Comparison of ENCODE assay signal across 9 cellular contexts in genomic region chr20:36094497-36094896, GRCh38.
DNase-seq lines count a peak whose midpoint lies in the region; ATAC-seq and TF ChIP-seq lines count a peak whose summit lies in the region.
"Had no signal": no experiment of that assay in that cellular context is flagged by ENCODE, and none has a peak within 500 bp of the region (broad histone marks: within the 10 kb centered on the region; RNA-seq: fewer than 3 reads in every experiment).

No MANE protein-coding gene starts in this region.

- H3K27me3 ChIP-seq in OCI-LY3 (ENCODE audit: low read depth, low read length) (peaks cover 19% of the 10 kb centered on the region), endodermal cell (ENCODE audit: control insufficient read depth, insufficient read depth, low read length, poor library complexity, severe bottlenecking) (peaks cover 46% of the 10 kb centered on the region), mesenchymal stem cell (ENCODE audit: control insufficient read depth in 1 of 2, insufficient read depth in 1 of 2, low read length in 2 of 2) (peaks cover 14 to 17% of the 10 kb centered on the region in 2 experiments), thoracic aorta (replicated peaks; ENCODE audit: insufficient read depth) (no peaks in the 10 kb centered on the region)

- H2AFZ ChIP-seq in OCI-LY3 (ENCODE audit: low read depth, low read length), result no peak overlapping the region
- H2AFZ ChIP-seq in mesenchymal stem cell (ENCODE audit: low read depth, low read length), result no peak overlapping the region

- H3K9ac ChIP-seq in OCI-LY3 (ENCODE audit: low read length) (0 out of 2 replicates have a peak overlapping the region, but pooled peaks have one; percentile 72), endodermal cell (ENCODE audit: extremely low read depth, low read length, poor library complexity, severe bottlenecking) (no peak overlapping the region), mesenchymal stem cell (ENCODE audit: low read length) (peak overlapping the region; percentile 73)

- no peak for ATAC-seq in thoracic aorta (ENCODE audit: insufficient number of reproducible peaks, low FRiP score, low read depth)

- H3K36me3 ChIP-seq in OCI-LY3 (replicated peaks; ENCODE audit: low read depth, low read length) (no peaks in the 10 kb centered on the region), endodermal cell (ENCODE audit: control insufficient read depth, insufficient read depth, low read length) (no peaks in the 10 kb centered on the region), mesenchymal stem cell (ENCODE audit: control insufficient read depth in 1 of 2, insufficient read depth in 2 of 2, low read depth in 1 of 2, low read length in 2 of 2) (no peaks in the 10 kb centered on the region), thoracic aorta (no peaks in the 10 kb centered on the region)

- H3K79me2 ChIP-seq in OCI-LY3 (ENCODE audit: low read length), result no peaks in the 10 kb centered on the region

- peaks cover 85% of the 10 kb centered on the region for H3K27me3 Mint-ChIP-seq in endodermal cell (ENCODE audit: insufficient read depth)

- 59 to 68% methylated on average over 6 of the region's 6 CpGs for WGBS in endodermal cell (ENCODE audit: insufficient coverage in 1 of 2, insufficient read length in 1 of 2), 2 experiments
- 52% methylated on average over 6 of the region's 6 CpGs for WGBS in mesenchymal stem cell

- no peak overlapping the region for H3K27ac Mint-ChIP-seq in endodermal cell

- H2BK5ac ChIP-seq in mesenchymal stem cell (ENCODE audit: low read depth, low read length, poor library complexity, severe bottlenecking), result no peak overlapping the region

- H3K4me1 Mint-ChIP-seq in endodermal cell, result peaks cover 40% of the 10 kb centered on the region

- H3K4me2 ChIP-seq in OCI-LY3 (ENCODE audit: low read length), result peak overlapping the region; percentile 96
- no peak overlapping the region for H3K4me2 ChIP-seq in mesenchymal stem cell (ENCODE audit: low read length, poor library complexity, severe bottlenecking)

- no peak for TF ChIP-seq CTCF in OCI-LY3 (IDR thresholded peaks at IDR 0.05; ENCODE audit: low read depth, low read length)
- TF ChIP-seq CTCF in endodermal cell (conservative IDR thresholded peaks at IDR 0.05), result no peak
- TF ChIP-seq CTCF in thoracic aorta (IDR thresholded peaks at IDR 0.05), result no peak

- no peak overlapping the region for H3K23ac ChIP-seq in mesenchymal stem cell (ENCODE audit: low read length in 2 of 2)

- no peaks in the 10 kb centered on the region for H3K9me3 Mint-ChIP-seq in endodermal cell

- no peaks in the 10 kb centered on the region for H4K20me1 ChIP-seq in OCI-LY3 (ENCODE audit: insufficient read depth, low read length)

- peak; percentile 64 for DNase-seq in endodermal cell
- DNase-seq in mesenchymal stem cell, result no peak
- DNase-seq in thoracic aorta (ENCODE audit: low spot score), result no peak
- DNase-seq in stimulated activated CD4-positive, alpha-beta T cell treated with anti-CD3 and anti-CD28 coated beads, Interleukin-2, amount 100 ng/mL, for 24 hours, result no peak
- no peak for DNase-seq in cerebellar nuclear complex (lab: John Stamatoyannopoulos, UW)
- no peak for DNase-seq in DMS153 treated with DMSO at 0.1 percent for 48 hours (lab: John Stamatoyannopoulos, UW; ENCODE audit: unreplicated experiment)
- DNase-seq: NCI-H2081; stimulated activated CD8-positive, alpha-beta memory T cell treated with anti-CD3 and anti-CD28 coated beads, Interleukin-4, amount 100 ng/mL, for 48 hours had no signal

- no peak overlapping the region for H3K14ac ChIP-seq in mesenchymal stem cell (ENCODE audit: low read length in 2 of 2)

- no peak overlapping the region for H2AK5ac ChIP-seq in mesenchymal stem cell (ENCODE audit: low read length, severe bottlenecking)

- H3K4ac ChIP-seq in mesenchymal stem cell (ENCODE audit: low read depth in 1 of 2, low read length in 2 of 2), result no peak overlapping the region

- no peak overlapping the region for H2BK12ac ChIP-seq in mesenchymal stem cell (ENCODE audit: low read length in 2 of 2)

- H2BK120ac ChIP-seq in mesenchymal stem cell (ENCODE audit: low read depth, low read length), result no peak overlapping the region

- peak overlapping the region; percentile 71 for H3K4me3 Mint-ChIP-seq in endodermal cell

- H3K4me3 ChIP-seq in OCI-LY3 (ENCODE audit: low read length) (peak overlapping the region; percentile 88; the same call in 1 of the 2 replicates), endodermal cell (ENCODE audit: low read length) (no peak overlapping the region), mesenchymal stem cell (ENCODE audit: insufficient read depth in 1 of 2, low read depth in 1 of 2, low read length in 2 of 2) (peak overlapping the region in 1 of 2 experiments; percentile 91), thoracic aorta (peak overlapping the region; percentile 87)

- H4K91ac ChIP-seq in mesenchymal stem cell (ENCODE audit: low read length), result no peak overlapping the region

- H2BK15ac ChIP-seq in mesenchymal stem cell (ENCODE audit: low read depth, poor library complexity, severe bottlenecking), result no peak overlapping the region

- no peaks in the 10 kb centered on the region for H3K9me3 ChIP-seq in OCI-LY3 (ENCODE audit: insufficient read depth, low read length)
- no peaks in the 10 kb centered on the region for H3K9me3 ChIP-seq in endodermal cell (ENCODE audit: control insufficient read depth, low read length)
- no peaks in the 10 kb centered on the region for H3K9me3 ChIP-seq in mesenchymal stem cell (ENCODE audit: control insufficient read depth, low read length)
- H3K9me3 ChIP-seq in thoracic aorta, result no peaks in the 10 kb centered on the region

- 0 out of 2 replicates have a peak overlapping the region, but pooled peaks have one; percentile 1 for H3K27ac ChIP-seq in OCI-LY3 (ENCODE audit: low read length)
- no peak overlapping the region for H3K27ac ChIP-seq in endodermal cell (ENCODE audit: low read depth, low read length)
- H3K27ac ChIP-seq in mesenchymal stem cell (ENCODE audit: low read length, poor library complexity, severe bottlenecking), result no peak overlapping the region
- H3K27ac ChIP-seq in thoracic aorta, result peak overlapping the region; percentile 71 to 73

- H4K8ac ChIP-seq in mesenchymal stem cell (ENCODE audit: low read length), result no peak overlapping the region

- H3K18ac ChIP-seq in mesenchymal stem cell (ENCODE audit: low read depth in 1 of 2, low read length in 2 of 2), result no peak overlapping the region

- H3K4me1 ChIP-seq in OCI-LY3 (ENCODE audit: low read length) (peaks cover 48% of the 10 kb centered on the region), endodermal cell (ENCODE audit: control insufficient read depth, insufficient read depth, low read length) (peaks cover 8% of the 10 kb centered on the region), mesenchymal stem cell (ENCODE audit: control insufficient read depth, insufficient read depth, low read depth, low read length) (peaks cover 25% of the 10 kb centered on the region), thoracic aorta (ENCODE audit: control insufficient read depth in 1 of 2, low read depth in 2 of 2) (peaks cover 17 to 45% of the 10 kb centered on the region in 2 donors)

- H3K36me3 Mint-ChIP-seq in endodermal cell (ENCODE audit: low read depth), result no peaks in the 10 kb centered on the region

- H3K79me1 ChIP-seq in mesenchymal stem cell (replicated peaks; ENCODE audit: low read length, poor library complexity, severe bottlenecking), result no peaks in the 10 kb centered on the region

Comparison
In these comparisons a context has a peak if more than half of its experiments do, and no peak if none do; other contexts are left out.
1. H3K27ac ChIP-seq: peak in OCI-LY3 (single experiment) and thoracic aorta (2 of 2); none in endodermal cell (single experiment) and mesenchymal stem cell (single experiment).